Comparison of ENCODE assay signal across 25 cellular contexts in genomic region chrX:142688256-142688655, GRCh38.
"Had no signal": no experiment of that assay in that cellular context is flagged by ENCODE, and none has a peak within 500 bp of the region (broad histone marks: within the 10 kb centered on the region; RNA-seq: fewer than 3 reads in every experiment).

No MANE protein-coding gene starts in this region.

- H3K4me1 ChIP-seq: colonic mucosa, esophagus muscularis mucosa, esophagus squamous epithelium, foreskin keratinocyte, gastrocnemius medialis, gastroesophageal sphincter, heart left ventricle, heart right ventricle had no signal

- H3K9me3 ChIP-seq: colonic mucosa, esophagus muscularis mucosa, esophagus squamous epithelium, gastrocnemius medialis, gastroesophageal sphincter, heart left ventricle had no signal

- ATAC-seq: effector memory CD8-positive, alpha-beta T cell; esophagus mucosa; foreskin keratinocyte; gastrocnemius medialis; gastroesophageal sphincter; heart left ventricle; heart right ventricle had no signal

- DNase-seq: colonic mucosa; cortex of kidney; dermis blood vessel endothelial cell; dorsolateral prefrontal cortex; effector CD4-positive, alpha-beta T cell; effector CD8-positive, alpha-beta T cell; effector memory CD4-positive, alpha-beta T cell; effector memory CD8-positive, alpha-beta T cell; endodermal cell; erythroblast; esophagus squamous epithelium; foreskin fibroblast; foreskin keratinocyte; foreskin melanocyte; gastrocnemius medialis; glutamatergic neuron; head of caudate nucleus; heart left ventricle; heart right ventricle had no signal

- H3K4me3 ChIP-seq: colonic mucosa, coronary artery, dorsolateral prefrontal cortex, esophagus muscularis mucosa, esophagus squamous epithelium, gastrocnemius medialis, gastroesophageal sphincter, heart left ventricle, heart right ventricle had no signal

- H3K36me3 ChIP-seq: colonic mucosa, esophagus muscularis mucosa, esophagus squamous epithelium, gastrocnemius medialis, gastroesophageal sphincter, heart left ventricle, heart right ventricle had no signal

- FAIRE-seq: endothelial cell of umbilical vein had no signal

- H3K27ac ChIP-seq: colonic mucosa, coronary artery, dorsolateral prefrontal cortex, epithelial cell of prostate, esophagus muscularis mucosa, esophagus squamous epithelium, foreskin keratinocyte, gastrocnemius medialis, gastroesophageal sphincter, heart left ventricle, heart right ventricle had no signal

- H3K27me3 ChIP-seq: colonic mucosa, esophagus muscularis mucosa, esophagus squamous epithelium, foreskin keratinocyte, gastrocnemius medialis, gastroesophageal sphincter, heart left ventricle, heart right ventricle had no signal
